ENCODE assay signal across 8 cellular contexts in genomic region chr20:31566658-31567379, GRCh38. TPM values are rescaled to one million over a fixed set of nuclear protein-coding genes. Genes with fewer than 3 reads are reported as not detected.
A peak's percentile ranks its signal among the peaks of the same experiment; 100 is the strongest.
DNase-seq lines count a peak whose midpoint lies in the region; ATAC-seq and TF ChIP-seq lines count a peak whose summit lies in the region.

No MANE protein-coding gene starts in this region.

- ATAC-seq in esophagus mucosa (peak; percentile 63), lower lobe of right lung (no peak)

- peak; percentile 18 for DNase-seq in stimulated activated naive CD4-positive, alpha-beta T cell treated with Interleukin-2 at 50 U/mL for 16 hours (lab: John Stamatoyannopoulos, UW)
- DNase-seq in stimulated activated naive CD4-positive, alpha-beta T cell (lab: John Stamatoyannopoulos, UW), result no peak
- DNase-seq in coronary artery (ENCODE audit: low spot score) (no peak), SJCRH30 (no peak), lower lobe of right lung (no peak), NCI-H1930 (lab: John Stamatoyannopoulos, UW) (no peak)

- H3K4me1 ChIP-seq in SJCRH30 (peaks cover 11% of the 10 kb centered on the region; the same call in 1 of the 2 replicates), lower lobe of right lung (peaks cover 33% of the 10 kb centered on the region)

- no peak for TF ChIP-seq CTCF in coronary artery (IDR thresholded peaks at IDR 0.05)
- TF ChIP-seq CTCF in lower lobe of right lung (IDR thresholded peaks at IDR 0.05), result no peak

- H3K36me3 ChIP-seq in SJCRH30 (peaks cover 30% of the 10 kb centered on the region), lower lobe of right lung (peaks cover 77% of the 10 kb centered on the region)

- H3K9me3 ChIP-seq in SJCRH30 (replicated peaks), result no peaks in the 10 kb centered on the region
- no peaks in the 10 kb centered on the region for H3K9me3 ChIP-seq in lower lobe of right lung

- intact Hi-C loops in lower lobe of right lung (cut with DNase I), result no loop called here

- H3K27ac ChIP-seq in coronary artery (peak overlapping the region in 1 of 2 donors; percentile 22), SJCRH30 (no peak overlapping the region), lower lobe of right lung (no peak overlapping the region)

- H3K4me3 ChIP-seq in coronary artery, result no peak overlapping the region
- no peak overlapping the region for H3K4me3 ChIP-seq in SJCRH30
- no peak overlapping the region for H3K4me3 ChIP-seq in lower lobe of right lung

- H3K27me3 ChIP-seq in SJCRH30 (no peaks in the 10 kb centered on the region), lower lobe of right lung (ENCODE audit: low read depth) (no peaks in the 10 kb centered on the region)

TF ChIP-seq in PFSK-1, 5 proteins besides CTCF, POLR2A, EP300 and RAD21:
- no peak for TF ChIP-seq FOXP2 (optimal IDR thresholded peaks at IDR 0.05; ENCODE audit: borderline replicate concordance, extremely low read depth, extremely low read length, insufficient read depth)
- no peak for TF ChIP-seq SIN3A (IDR thresholded peaks at IDR 0.05; ENCODE audit: borderline replicate concordance, insufficient read depth, low read length)
- peak; percentile 14; the same call in 1 of the 2 replicates for TF ChIP-seq POLR2AphosphoS5 (IDR thresholded peaks at IDR 0.05; ENCODE audit: low read depth, low read length)
- no peak for TF ChIP-seq REST (IDR thresholded peaks at IDR 0.05; ENCODE audit: insufficient read depth in 1 of 2, low read depth in 2 of 2, low read length in 2 of 2)
- no peak for TF ChIP-seq TAF1 (IDR thresholded peaks at IDR 0.05; ENCODE audit: borderline replicate concordance, insufficient read depth, low read length)

RNA-seq across cellular contexts. Expression of gene ID1, which starts 38.3 kb away (rescaled TPM):
- polyA plus RNA-seq in PFSK-1 (2012; ENCODE audit: insufficient read length, low read depth), result 176 TPM
- total RNA-seq in esophagus mucosa, result 299 TPM
- 71.6 and 73.9 TPM in 2 replicates for total RNA-seq in SJCRH30 (2014; rRNA removed; shearing (Covaris generic))
- 196 TPM for total RNA-seq in lower lobe of right lung

RNA-seq across cellular contexts. Expression of gene HM13, which starts 52.6 kb away (rescaled TPM):
- 298 TPM for polyA plus RNA-seq in PFSK-1 (2012; ENCODE audit: insufficient read length, low read depth)
- total RNA-seq in esophagus mucosa (232 TPM), lower lobe of right lung (134 TPM)
- total RNA-seq in SJCRH30 (2014; rRNA removed; shearing (Covaris generic)), result 101 and 105 TPM in 2 replicates
